In genomic region chr15:49154359-49154758, GRCh38 we compare ENCODE assay signal across 8 cellular contexts. TPM values are rescaled to one million over a fixed set of nuclear protein-coding genes. Genes with fewer than 3 reads are reported as not detected.
DNase-seq lines count a peak whose midpoint lies in the region; ATAC-seq and TF ChIP-seq lines count a peak whose summit lies in the region.

No MANE protein-coding gene starts in this region.

- intact Hi-C loops in breast epithelium (cut with DNase I; ENCODE audit: low total_unique reads) = loop anchor here (10.0 kb wide), 1 partner anchor 960 kb away; the partner anchor contains the start of gene ATP8B4

- H3K4me3 ChIP-seq in HUES48 (ENCODE audit: low read depth, low read length) = peak overlapping the region; percentile 94
- peak overlapping the region; percentile 95 to 100 (median 99) for H3K4me3 ChIP-seq in breast epithelium
- peak overlapping the region; percentile 86 to 93 for H3K4me3 ChIP-seq in mucosa of rectum (ENCODE audit: low read length in 2 of 2)

- H3K9ac ChIP-seq in HUES48 (ENCODE audit: low read depth, low read length) (peak overlapping the region; percentile 91), mucosa of rectum (ENCODE audit: low read depth in 1 of 2, low read length in 2 of 2) (peak overlapping the region; percentile 92 to 93)

- H3K4me1 ChIP-seq in HUES48 (ENCODE audit: control insufficient read depth, insufficient read depth, low read length) = peaks cover 10% of the 10 kb centered on the region; the same call in 1 of the 2 replicates
- H3K4me1 ChIP-seq in breast epithelium = peaks cover 0 to 7% of the 10 kb centered on the region in 2 donors
- peaks cover 11 to 12% of the 10 kb centered on the region in 2 donors for H3K4me1 ChIP-seq in mucosa of rectum (ENCODE audit: control insufficient read depth in 2 of 2, insufficient read depth in 2 of 2, low read length in 2 of 2)

- ATAC-seq in GM18868 (IDR thresholded peaks at IDR 0.05; ENCODE audit: unreplicated experiment) = no peak

- no peaks in the 10 kb centered on the region for H3K36me3 ChIP-seq in HUES48 (ENCODE audit: control insufficient read depth, insufficient read depth, low read length)
- no peaks in the 10 kb centered on the region for H3K36me3 ChIP-seq in breast epithelium
- no peaks in the 10 kb centered on the region for H3K36me3 ChIP-seq in mucosa of rectum (ENCODE audit: control insufficient read depth in 2 of 2, insufficient read depth in 2 of 2, low read length in 2 of 2)

- DNase-seq in breast epithelium (ENCODE audit: low spot score in 2 of 2) (no peak), NCI-H1092 (lab: John Stamatoyannopoulos, UW) (no peak), NCI-H1417 (lab: John Stamatoyannopoulos, UW) (no peak), SW480 (ENCODE audit: low spot score) (no peak)

- no peak for TF ChIP-seq POLR2A in breast epithelium (IDR thresholded peaks at IDR 0.05)

- no peak for TF ChIP-seq CTCF in 22Rv1 (IDR thresholded peaks at IDR 0.05)
- TF ChIP-seq CTCF in breast epithelium (IDR thresholded peaks at IDR 0.05) = no peak

- H3K27ac ChIP-seq in 22Rv1 (peak overlapping the region; percentile 78; the same call in 1 of the 2 replicates), HUES48 (ENCODE audit: low read depth, low read length) (peak overlapping the region; percentile 69), breast epithelium (peak overlapping the region in 1 of 2 donors; percentile 97), mucosa of rectum (ENCODE audit: low read depth in 2 of 2, low read length in 2 of 2) (peak overlapping the region in 1 of 2 donors; percentile 77)

- no peaks in the 10 kb centered on the region for H3K9me3 ChIP-seq in HUES48 (ENCODE audit: control insufficient read depth, insufficient read depth, low read length)
- no peaks in the 10 kb centered on the region for H3K9me3 ChIP-seq in breast epithelium
- H3K9me3 ChIP-seq in mucosa of rectum (ENCODE audit: control insufficient read depth in 2 of 2, low read length in 2 of 2) = no peaks in the 10 kb centered on the region

- H3K27me3 ChIP-seq in HUES48 (ENCODE audit: control insufficient read depth, insufficient read depth, low read length) (no peaks in the 10 kb centered on the region), breast epithelium (no peaks in the 10 kb centered on the region), mucosa of rectum (ENCODE audit: control insufficient read depth in 2 of 2, insufficient read depth in 2 of 2, low read length in 2 of 2) (no peaks in the 10 kb centered on the region)

RNA-seq across cellular contexts. Expression of gene COPS2, which starts 1.0 kb away (rescaled TPM):
- 10 to 100 TPM; 59.3 to 96.8 (median 75.5) TPM for total RNA-seq in breast epithelium

RNA-seq across cellular contexts. Expression of gene GALK2, which starts 15.7 kb away (rescaled TPM):
- total RNA-seq in breast epithelium = 10 to 100 TPM; 26.2 to 69.5 (median 64.1) TPM
